21 cellular contexts compared by ENCODE assay signal in genomic region chr18:9760641-9761040, GRCh38.
"Had no signal": no experiment of that assay in that cellular context is flagged by ENCODE, and none has a peak within 500 bp of the region (broad histone marks: within the 10 kb centered on the region; RNA-seq: fewer than 3 reads in every experiment).

No MANE protein-coding gene starts in this region.

- H3K4me1 ChIP-seq: suprapubic skin had no signal

- ATAC-seq: activated CD8-positive, alpha-beta T cell treated with anti-CD3 and anti-CD28 coated beads, Interleukin-2, amount 10 ng/mL, durations not matched to agents 7 days and 5 days; activated T-helper 17 cell treated with anti-CD3 and anti-CD28 coated beads, Interleukin-2, amount 50 U/mL, for 72 hours; effector memory CD8-positive, alpha-beta T cell; heart left ventricle; left lobe of liver; lower lobe of right lung; sciatic nerve; stimulated activated memory B cell treated with anti-CD40 and anti-IgM and Interleukin-4, amounts not matched to agents 10 μg/mL and 1 μg/mL and 100 μg/mL, for 72 hours had no signal

- H3K27ac ChIP-seq: lower lobe of right lung, suprapubic skin, vagina had no signal

- DNase-seq: activated CD4-positive, alpha-beta T cell treated with anti-CD3 and anti-CD28 coated beads for 1 hour; activated CD4-positive, alpha-beta T cell treated with anti-CD3 and anti-CD28 coated beads, Interleukin-2, amount 50 U/mL, for 1 hour; activated CD8-positive, alpha-beta T cell treated with anti-CD3 and anti-CD28 coated beads, Interleukin-2, amount 10 ng/mL, durations not matched to agents 7 days and 5 days; activated naive CD4-positive, alpha-beta T cell; dorsolateral prefrontal cortex; effector memory CD8-positive, alpha-beta T cell; heart left ventricle; kidney; lower lobe of right lung; naive B cell; posterior cingulate gyrus; small intestine; stimulated activated CD4-positive, alpha-beta T cell treated with anti-CD3 and anti-CD28 coated beads, Interleukin-15, amount 100 ng/mL, for 24 hours; stomach had no signal

- H3K27me3 ChIP-seq: dorsolateral prefrontal cortex, heart left ventricle, stomach, suprapubic skin, tibial nerve, vagina had no signal

- H3K4me3 ChIP-seq: dorsolateral prefrontal cortex, heart left ventricle, lower lobe of right lung, stomach, suprapubic skin, tibial nerve, vagina had no signal

- H3K36me3 ChIP-seq: heart left ventricle, lower lobe of right lung, stomach, suprapubic skin, tibial nerve, vagina had no signal
